In the genomic region with DNA sequence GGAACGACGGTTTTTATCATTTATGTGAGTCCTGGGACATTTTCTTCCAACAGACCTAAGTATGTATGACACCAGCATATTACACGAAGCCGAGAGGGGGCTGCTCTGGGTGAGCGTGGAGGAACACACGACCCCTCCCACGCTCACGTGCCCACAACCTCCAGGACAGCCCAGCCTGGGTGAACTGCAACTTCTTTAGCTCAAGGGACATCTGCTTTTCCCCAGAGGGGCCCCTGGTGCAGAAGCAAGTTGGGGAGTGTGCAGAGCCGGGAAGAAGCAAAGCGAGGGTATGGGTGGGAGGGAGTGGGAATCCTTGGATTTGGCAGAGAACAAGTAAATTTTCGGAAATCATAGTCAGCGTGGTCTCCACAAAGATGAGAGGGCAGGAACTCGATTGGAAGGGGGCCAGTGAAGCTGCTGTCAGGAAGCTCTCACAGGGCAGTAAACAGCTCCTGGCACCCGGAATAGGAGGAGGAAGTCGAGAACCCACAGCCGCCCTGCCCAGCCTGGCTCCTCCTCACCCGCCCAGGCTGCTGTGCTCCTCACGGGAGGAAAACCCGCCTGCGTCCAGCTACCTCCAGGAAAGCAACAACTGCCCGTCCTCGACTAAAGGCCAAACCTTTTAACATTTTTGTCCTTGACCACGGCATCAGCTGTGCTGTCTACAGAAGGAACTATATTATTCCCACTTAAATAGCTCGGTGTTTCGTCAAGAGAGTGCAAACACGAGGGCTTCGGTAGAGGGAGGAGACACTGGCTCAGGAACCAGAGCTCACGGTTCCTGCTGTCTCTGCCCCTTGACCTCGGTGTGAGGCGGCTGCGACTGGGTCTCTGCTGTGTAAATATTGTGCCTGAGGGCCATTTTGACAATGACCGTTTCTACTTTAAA, we compare ENCODE assay signal across 8 cellular contexts. TPM values are rescaled to one million over a fixed set of nuclear protein-coding genes. Genes with fewer than 3 reads are reported as not detected.
A peak's percentile ranks its signal among the peaks of the same experiment; 100 is the strongest.
DNase-seq lines count a peak whose midpoint lies in the region; ATAC-seq and TF ChIP-seq lines count a peak whose summit lies in the region.

No MANE protein-coding gene starts in this region.

- H3K4me1 ChIP-seq in CD4-positive, alpha-beta memory T cell (ENCODE audit: insufficient read depth, low read length): peaks cover 81% of the 10 kb centered on the region
- H3K4me1 ChIP-seq in body of pancreas (peaks cover under 1% of the 10 kb centered on the region), mesendoderm (ENCODE audit: control insufficient read depth, low read depth, low read length) (peaks cover 1% of the 10 kb centered on the region)

- TF ChIP-seq POLR2A in body of pancreas (IDR thresholded peaks at IDR 0.05): no peak

- H3K4ac ChIP-seq in mesendoderm (ENCODE audit: low read depth, low read length): no peak overlapping the region

- H3K4me3 Mint-ChIP-seq in CD4-positive, alpha-beta memory T cell: peak overlapping the region; percentile 50 to 92 (median 86)

- no peak overlapping the region for H2AK5ac ChIP-seq in mesendoderm (ENCODE audit: low read length)

- peak; percentile 33 for ATAC-seq in body of pancreas
- ATAC-seq in HG03469 (IDR thresholded peaks at IDR 0.05; ENCODE audit: unreplicated experiment): no peak
- no peak for ATAC-seq in GM21423 (IDR thresholded peaks at IDR 0.05; ENCODE audit: unreplicated experiment)

- H3K23ac ChIP-seq in mesendoderm (ENCODE audit: low read length): peak overlapping the region; percentile 74

- H3K4me3 ChIP-seq in CD4-positive, alpha-beta memory T cell (ENCODE audit: low read length in 2 of 2): peak overlapping the region in 1 of 2 donors; percentile 13
- H3K4me3 ChIP-seq in body of pancreas: no peak overlapping the region
- H3K4me3 ChIP-seq in mesendoderm (ENCODE audit: low read length): no peak overlapping the region

- H3K36me3 Mint-ChIP-seq in CD4-positive, alpha-beta memory T cell: no peaks in the 10 kb centered on the region

- H3K27me3 ChIP-seq in CD4-positive, alpha-beta memory T cell (ENCODE audit: insufficient read depth, low read length): no peaks in the 10 kb centered on the region
- H3K27me3 ChIP-seq in body of pancreas (no peaks in the 10 kb centered on the region), mesendoderm (ENCODE audit: insufficient read depth, low read length, poor library complexity) (no peaks in the 10 kb centered on the region)

- DNase-seq in CD4-positive, alpha-beta memory T cell: peak in 3 of 5 donors; percentile 32 to 51 (median 39)
- DNase-seq in NCI-H146 treated with DMSO at 0.1 percent for 48 hours (lab: John Stamatoyannopoulos, UW; ENCODE audit: unreplicated experiment) (peak; percentile 20), body of pancreas (peak in 3 of 4 donors; percentile 34 to 52 (median 38)), mesendoderm (no peak), D341Med (ENCODE audit: low spot score) (no peak)
- DNase-seq in effector CD8-positive, alpha-beta T cell (lab: John Stamatoyannopoulos, UW): no peak

- peaks cover 52 to 95% (median 72%) of the 10 kb centered on the region in 4 donors for H3K4me1 Mint-ChIP-seq in CD4-positive, alpha-beta memory T cell

- 50 to 58% methylated on average over 23 to 32 of the region's 32 CpGs for WGBS in body of pancreas, 2 donors
- no CpG with 5 or more reads among the region's 32 CpGs for WGBS in mesendoderm (ENCODE audit: extremely low coverage, insufficient coverage, low lambda C conversion rate)

- no peak overlapping the region for H3K56ac ChIP-seq in mesendoderm (ENCODE audit: low read length)

- no peaks in the 10 kb centered on the region for H3K79me1 ChIP-seq in mesendoderm (ENCODE audit: low read length)

- H3K4me2 ChIP-seq in mesendoderm (ENCODE audit: low read length): no peak overlapping the region

- no peak overlapping the region for H3K18ac ChIP-seq in mesendoderm (ENCODE audit: low read length)

- no peak overlapping the region for H2BK15ac ChIP-seq in mesendoderm (replicated peaks; ENCODE audit: low read depth)

- TF ChIP-seq CTCF in body of pancreas (IDR thresholded peaks at IDR 0.05): no peak

- no peaks in the 10 kb centered on the region for H3K9me3 ChIP-seq in CD4-positive, alpha-beta memory T cell (ENCODE audit: control insufficient read depth in 1 of 2, low read length in 2 of 2)
- H3K9me3 ChIP-seq in body of pancreas: no peaks in the 10 kb centered on the region

- H3K27ac Mint-ChIP-seq in CD4-positive, alpha-beta memory T cell: peak overlapping the region; percentile 81 to 97 (median 93)

- H4K5ac ChIP-seq in mesendoderm (ENCODE audit: low read length): no peak overlapping the region

- H3K27me3 Mint-ChIP-seq in CD4-positive, alpha-beta memory T cell: no peaks in the 10 kb centered on the region

- peaks cover 0 to 4% (median 0%) of the 10 kb centered on the region in 8 donors for H3K9me3 Mint-ChIP-seq in CD4-positive, alpha-beta memory T cell

- H4K8ac ChIP-seq in mesendoderm (ENCODE audit: low read depth, low read length): no peak overlapping the region

- H3K9ac ChIP-seq in mesendoderm (ENCODE audit: low read length): no peak overlapping the region

- H3K79me2 ChIP-seq in mesendoderm (ENCODE audit: control insufficient read depth, insufficient read depth, low read length): no peaks in the 10 kb centered on the region

- intact Hi-C loops in CD4-positive, alpha-beta memory T cell (cut with micrococcal nuclease): loop anchor here (1.0 to 5.0 kb wide), 2 partner anchors 14 to 35 kb away; no protein-coding TSS in a partner anchor
- intact Hi-C loops in body of pancreas (cut with DNase I): no loop called here

- no peak overlapping the region for H2BK5ac ChIP-seq in mesendoderm (ENCODE audit: low read length)

- H2BK120ac ChIP-seq in mesendoderm (ENCODE audit: low read depth, low read length): no peak overlapping the region

- CTCF ChIA-PET in CD4-positive, alpha-beta memory T cell (lab: Charles Lee; ENCODE audit: partially characterized antibody): interaction anchor here (1.0 to 2.9 kb wide), 14 partner anchors 9 to 61 kb away, joined by 3 to 13 read pairs (median 5); no protein-coding TSS in a partner anchor

- POLR2A ChIA-PET in CD4-positive, alpha-beta memory T cell (lab: Charles Lee; ENCODE audit: partially characterized antibody): interaction anchor here (0.9 to 5.8 kb wide), 19 partner anchors 9 to 120 kb away, joined by 3 to 54 read pairs (median 6); partner anchors contain the start of genes RASA3 and UPF3A

- no peaks in the 10 kb centered on the region for H3K36me3 ChIP-seq in CD4-positive, alpha-beta memory T cell (ENCODE audit: insufficient read depth, low read length)
- no peaks in the 10 kb centered on the region for H3K36me3 ChIP-seq in body of pancreas (replicated peaks in 1 of 2; ENCODE audit: insufficient read depth in 1 of 2, low read depth in 2 of 2)
- no peaks in the 10 kb centered on the region for H3K36me3 ChIP-seq in mesendoderm (ENCODE audit: control insufficient read depth, insufficient read depth, low read length)

- peak overlapping the region; percentile 23 for H3K27ac ChIP-seq in CD4-positive, alpha-beta memory T cell (ENCODE audit: low read depth, low read length)
- H3K27ac ChIP-seq in body of pancreas (no peak overlapping the region), mesendoderm (ENCODE audit: low read depth, low read length) (no peak overlapping the region)

RNA-seq across cellular contexts. Expression of gene CFAP97D2, which starts 17.2 kb away (rescaled TPM):
- total RNA-seq in CD4-positive, alpha-beta memory T cell: not detected
- not detected for polyA plus RNA-seq in CD4-positive, alpha-beta memory T cell
- not detected for total RNA-seq in body of pancreas
- not detected for polyA plus RNA-seq in mesendoderm (2013, experiment 1 of 2)
- polyA plus RNA-seq in mesendoderm (2013, experiment 2 of 2): not detected

RNA-seq across cellular contexts. Expression of gene RASA3, which starts 29.5 kb away (rescaled TPM):
- total RNA-seq in CD4-positive, alpha-beta memory T cell: 100 to 1,000 TPM; 171 to 174 TPM
- polyA plus RNA-seq in CD4-positive, alpha-beta memory T cell: 100 to 1,000 TPM in 1 of 2 donors, 10 to 100 TPM in 1; 65.5 to 141 TPM
- 10 to 100 TPM; 10.2 to 19.2 TPM for total RNA-seq in body of pancreas
- polyA plus RNA-seq in mesendoderm (2013, experiment 1 of 2): 11.0 TPM
- polyA plus RNA-seq in mesendoderm (2013, experiment 2 of 2): 11.3 TPM

Comparison
In these comparisons a context has a peak if more than half of its experiments do, and no peak if none do; other contexts are left out.
1. DNase-seq: peak in CD4-positive, alpha-beta memory T cell (3 of 5), NCI-H146 treated with DMSO at 0.1 percent for 48 hours (single experiment) and body of pancreas (3 of 4); none in mesendoderm (single experiment), D341Med (single experiment) and effector CD8-positive, alpha-beta T cell (single experiment).
2. RNA of gene RASA3, which starts 29.5 kb away (total RNA-seq): 171 to 174 TPM in CD4-positive, alpha-beta memory T cell; 10.2 to 19.2 TPM in body of pancreas; every median in the first group is over 4 times any median in the second.